ENCODE assay signal across 1 cellular context in the genomic region with DNA sequence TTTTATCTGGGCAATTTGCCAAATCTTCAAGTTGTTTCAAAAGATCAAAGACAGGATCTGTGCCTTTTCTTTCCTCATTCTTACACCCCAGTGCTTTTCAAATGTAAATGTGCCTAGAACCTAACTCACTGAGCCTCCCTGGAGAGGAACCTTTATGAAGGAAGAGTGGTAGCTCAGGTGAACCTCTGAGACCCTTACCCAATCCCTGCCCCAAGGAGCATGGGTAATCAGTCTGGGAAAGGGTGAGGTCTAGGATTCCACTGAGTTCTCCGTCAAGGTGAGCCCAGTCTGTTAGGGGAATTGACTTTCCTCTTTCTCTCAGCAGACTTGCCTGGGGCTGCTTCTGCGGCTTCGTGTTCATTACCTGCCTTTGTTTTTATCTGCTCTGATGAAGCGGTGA.
A peak's percentile ranks its signal among the peaks of the same experiment; 100 is the strongest.
TF ChIP-seq lines count a peak whose summit lies in the region.

No MANE protein-coding gene starts in this region.

TF ChIP-seq in WTC11, 78 proteins besides CTCF, POLR2A, EP300 and RAD21 (continued from another document):
- no peak for TF ChIP-seq ATF2 (CRISPR knock-in tag; IDR thresholded peaks at IDR 0.05; ENCODE audit: borderline replicate concordance, low read depth)
- TF ChIP-seq EMX1 (CRISPR knock-in tag; IDR thresholded peaks at IDR 0.05), result peak; percentile 57; the same call in 1 of the 2 replicates
- no peak for TF ChIP-seq TEAD4 (CRISPR knock-in tag; IDR thresholded peaks at IDR 0.05)
- no peak for TF ChIP-seq FOXK1 (CRISPR knock-in tag; IDR thresholded peaks at IDR 0.05)
- no peak for TF ChIP-seq ZNF232 (CRISPR knock-in tag; IDR thresholded peaks at IDR 0.05)
- TF ChIP-seq SMAD4 (CRISPR knock-in tag; IDR thresholded peaks at IDR 0.05), result no peak
- TF ChIP-seq SMAD3 (CRISPR knock-in tag; IDR thresholded peaks at IDR 0.05; ENCODE audit: borderline replicate concordance), result no peak
- TF ChIP-seq, protein P1, sequence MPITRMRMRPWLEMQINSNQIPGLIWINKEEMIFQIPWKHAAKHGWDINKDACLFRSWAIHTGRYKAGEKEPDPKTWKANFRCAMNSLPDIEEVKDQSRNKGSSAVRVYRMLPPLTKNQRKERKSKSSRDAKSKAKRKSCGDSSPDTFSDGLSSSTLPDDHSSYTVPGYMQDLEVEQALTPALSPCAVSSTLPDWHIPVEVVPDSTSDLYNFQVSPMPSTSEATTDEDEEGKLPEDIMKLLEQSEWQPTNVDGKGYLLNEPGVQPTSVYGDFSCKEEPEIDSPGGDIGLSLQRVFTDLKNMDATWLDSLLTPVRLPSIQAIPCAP (CRISPR knock-in tag; IDR thresholded peaks at IDR 0.05), result no peak
- TF ChIP-seq NR2C2 (CRISPR knock-in tag; IDR thresholded peaks at IDR 0.05), result no peak
